In the genomic region with DNA sequence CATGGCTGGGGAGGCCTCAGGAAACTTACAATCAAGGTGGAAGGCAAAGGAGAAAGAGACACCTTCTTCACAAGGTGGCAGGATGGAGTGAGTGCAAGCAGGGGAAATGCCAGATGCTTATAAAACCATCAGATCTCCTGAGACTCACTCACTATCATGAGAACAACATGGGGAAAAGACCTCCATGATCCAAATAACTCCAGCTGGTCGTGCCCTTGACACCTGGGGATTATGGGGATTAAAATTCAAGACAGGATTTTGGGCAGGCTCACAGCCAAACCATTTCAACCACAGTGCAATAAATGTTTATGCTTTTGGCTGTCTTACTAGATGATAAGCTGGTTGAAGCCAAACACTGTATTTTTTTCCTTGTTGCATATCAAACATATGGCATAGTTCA, we compare ENCODE assay signal across 17 cellular contexts.
"Had no signal": no experiment of that assay in that cellular context is flagged by ENCODE, and none has a peak within 500 bp of the region (broad histone marks: within the 10 kb centered on the region; RNA-seq: fewer than 3 reads in every experiment).

No MANE protein-coding gene starts in this region.

- H3K27ac ChIP-seq: right atrium auricular region, sigmoid colon, skin epidermis, stomach had no signal

- H3K4me1 ChIP-seq: right atrium auricular region, sigmoid colon, stomach had no signal

- ATAC-seq: effector memory CD8-positive, alpha-beta T cell; left colon; left ventricle myocardium superior; naive thymus-derived CD4-positive, alpha-beta T cell had no signal

- H3K4me3 ChIP-seq: lung, right atrium auricular region, sigmoid colon, skin epidermis, stomach had no signal

- DNase-seq: effector memory CD8-positive, alpha-beta T cell; erythroblast; glutamatergic neuron; left colon; left ventricle myocardium superior; mesenchymal stem cell; midbrain; naive thymus-derived CD4-positive, alpha-beta T cell; posterior cingulate gyrus; sigmoid colon; stimulated activated naive CD4-positive, alpha-beta T cell; stomach; substantia nigra; trophoblast cell had no signal

- H3K27me3 ChIP-seq: right atrium auricular region, sigmoid colon, stomach had no signal

- H3K36me3 ChIP-seq: right atrium auricular region, sigmoid colon, stomach had no signal

- H3K9me3 ChIP-seq: right atrium auricular region, sigmoid colon, stomach had no signal
